Comparison of ENCODE assay signal across 10 cellular contexts in genomic region chr2:72934683-72935610, GRCh38. TPM values are rescaled to one million over a fixed set of nuclear protein-coding genes. Genes with fewer than 3 reads are reported as not detected.
DNase-seq lines count a peak whose midpoint lies in the region; ATAC-seq and TF ChIP-seq lines count a peak whose summit lies in the region.
"Had no signal": no experiment of that assay in that cellular context is flagged by ENCODE, and none has a peak within 500 bp of the region (broad histone marks: within the 10 kb centered on the region; RNA-seq: fewer than 3 reads in every experiment).

No MANE protein-coding gene starts in this region.

- BruUV-seq in PC-9 (replicated peaks; lab: Mats Ljungman, UMichigan): no TSS peak

- H3K4me2 ChIP-seq in PC-9: no peak overlapping the region

- H3K4me3 ChIP-seq in PC-9 (no peak overlapping the region), tibial nerve (no peak overlapping the region)

- H3K4me1 ChIP-seq in PC-9 (replicated peaks; ENCODE audit: insufficient read depth) (no peaks in the 10 kb centered on the region), tibial nerve (no peaks in the 10 kb centered on the region)

- no peaks in the 10 kb centered on the region for H4K20me1 ChIP-seq in PC-9 (ENCODE audit: insufficient read depth)

- H3K36me3 ChIP-seq in PC-9 (ENCODE audit: low read depth): no peaks in the 10 kb centered on the region
- H3K36me3 ChIP-seq in tibial nerve: peaks cover 0 to 7% (median 0%) of the 10 kb centered on the region in 3 donors

- no peak for TF ChIP-seq EP300 in tibial nerve (IDR thresholded peaks at IDR 0.05)

- H3K27ac ChIP-seq in PC-9 (no peak overlapping the region), tibial nerve (no peak overlapping the region)

- no peaks in the 10 kb centered on the region for H3F3A ChIP-seq in PC-9 (ENCODE audit: insufficient read depth, low read depth)

- 77 to 81% methylated on average over 14 of the region's 14 CpGs for WGBS in tibial nerve, 2 donors

- intact Hi-C loops in PC-9 (cut with micrococcal nuclease; ENCODE audit: unreplicated experiment): loop anchor here (1.0 kb wide), 1 partner anchor 42 kb away; no protein-coding TSS in a partner anchor
- intact Hi-C loops in left ventricle myocardium superior (cut with micrococcal nuclease): no loop called here

- peak; percentile 73 for TF ChIP-seq CTCF in PC-9 (conservative IDR thresholded peaks at IDR 0.05)
- TF ChIP-seq CTCF in tibial nerve (IDR thresholded peaks at IDR 0.05): peak in 1 of 5 experiments; percentile 6

- no peaks in the 10 kb centered on the region for H3K9me3 ChIP-seq in PC-9 (ENCODE audit: insufficient read depth, low read depth)
- H3K9me3 ChIP-seq in tibial nerve: no peaks in the 10 kb centered on the region

- DNase-seq in ELR (ENCODE audit: low read depth): peak; percentile 45
- DNase-seq in PC-9: peak in 1 of 2 experiments; percentile 30
- DNase-seq in left kidney (ENCODE audit: low read depth, low spot score): peak; percentile 25
- no peak for DNase-seq in NOMO-1 treated with DMSO at 0.1 percent for 48 hours (lab: John Stamatoyannopoulos, UW; ENCODE audit: unreplicated experiment)
- DNase-seq in tibial nerve (ENCODE audit: low spot score in 2 of 2): no peak
- no peak for DNase-seq in left ventricle myocardium superior

- ATAC-seq in GM21825 (IDR thresholded peaks at IDR 0.05; ENCODE audit: unreplicated experiment) (peak; percentile 50), left ventricle myocardium superior (no peak), HG03139 (IDR thresholded peaks at IDR 0.05; ENCODE audit: unreplicated experiment) (no peak)

- H2AFZ ChIP-seq in PC-9: no peak overlapping the region

- H3K79me2 ChIP-seq in PC-9 (ENCODE audit: low read depth): no peaks in the 10 kb centered on the region

- CTCF ChIA-PET in PC-9 (lab: Charles Lee): interaction anchor here (0.6 to 0.7 kb wide), 2 partner anchors 71 to 242 kb away, joined by 3 read pairs; no protein-coding TSS in a partner anchor

- H3K9me2 ChIP-seq in PC-9 (ENCODE audit: insufficient read depth): no peaks in the 10 kb centered on the region

- TF ChIP-seq POLR2A in tibial nerve (IDR thresholded peaks at IDR 0.05): no peak

- peaks cover 24% of the 10 kb centered on the region; the same call in 1 of the 2 replicates for H3K27me3 ChIP-seq in PC-9 (ENCODE audit: insufficient read depth, low read depth)
- H3K27me3 ChIP-seq in tibial nerve: peaks cover 0 to 4% of the 10 kb centered on the region in 2 donors

- POLR2A ChIA-PET in PC-9 (lab: Charles Lee; ENCODE audit: unreplicated experiment): no interaction called here

RNA-seq across cellular contexts. Expression of gene EMX1, which starts 17.6 kb away (rescaled TPM):
- total RNA-seq in PC-9 (2021): not detected in 2 replicates
- total RNA-seq in tibial nerve: not detected
- total RNA-seq in left ventricle myocardium superior: not detected
- total RNA-seq: dermis microvascular lymphatic vessel endothelial cell, LHCN-M2 had no signal

RNA-seq across cellular contexts. Expression of gene SPR, which starts 47.7 kb away (rescaled TPM):
- 33.6 and 53.1 TPM in 2 replicates for total RNA-seq in PC-9 (2021)
- 10 to 100 TPM; 22.0 to 33.3 (median 27.1) TPM for total RNA-seq in tibial nerve
- total RNA-seq in left ventricle myocardium superior: 55.8 TPM

Comparison
In these comparisons a context has a peak if more than half of its experiments do, and no peak if none do; other contexts are left out.
1. DNase-seq: peak in ELR (single experiment) and left kidney (single experiment); none in NOMO-1 treated with DMSO at 0.1 percent for 48 hours (single experiment), tibial nerve (0 of 2) and left ventricle myocardium superior (single experiment).